ENCODE assay signal across 8 cellular contexts in the genomic region with DNA sequence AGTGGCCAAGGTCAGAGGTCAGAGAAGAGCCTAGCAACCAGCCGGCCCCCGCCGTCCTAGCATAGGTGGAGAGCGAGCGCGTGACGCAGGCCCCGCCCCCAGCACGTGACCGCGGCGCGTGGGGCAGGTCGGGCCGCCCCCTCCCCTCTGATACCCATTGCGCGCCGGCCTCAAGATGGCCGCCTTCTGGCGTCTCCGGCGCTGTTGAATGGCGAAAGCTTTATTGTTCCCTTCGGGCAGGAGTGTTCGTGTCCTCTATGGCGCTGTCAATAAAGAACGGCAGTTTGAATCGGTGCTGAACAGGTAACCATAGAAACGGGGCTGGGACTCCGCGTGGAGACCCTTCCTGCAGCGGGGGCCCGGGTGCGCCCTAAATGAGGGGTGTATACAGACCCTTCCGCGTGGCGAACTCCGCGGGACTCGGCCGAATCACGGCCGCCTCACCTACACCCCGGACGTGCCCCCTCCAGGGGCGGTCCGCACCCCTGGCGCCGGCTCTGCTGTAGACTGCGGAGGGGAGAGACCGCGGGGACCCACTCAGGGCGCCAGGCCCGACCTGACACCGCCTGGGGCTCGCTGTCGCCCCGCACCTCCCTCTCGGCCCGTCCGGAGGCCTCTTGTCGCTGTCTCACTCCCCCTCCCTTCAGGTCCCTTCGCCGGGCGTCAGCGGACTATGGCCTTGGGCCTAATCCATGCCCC. TPM values are rescaled to one million over a fixed set of nuclear protein-coding genes. Genes with fewer than 3 reads are reported as not detected.
DNase-seq lines count a peak whose midpoint lies in the region; ATAC-seq, FAIRE-seq and TF ChIP-seq lines count a peak whose summit lies in the region.

TSS of gene ZBTB40 (plus strand) at position 150 of the 699 bp plus-strand sequence. CDS start 38,098 bp downstream, outside the sequence.

- H3K27ac Mint-ChIP-seq in type B pancreatic cell, result peak within 1 kb of the TSS; percentile 94

- H3K27me3 ChIP-seq in heart right ventricle, result no peaks in the 10 kb centered on the region

- ATAC-seq in HG02840 (IDR thresholded peaks at IDR 0.05; ENCODE audit: low FRiP score, unreplicated experiment) (peak; percentile 80), heart right ventricle (peak; percentile 96 to 99 (median 98))

- H3K4me3 ChIP-seq in heart right ventricle, result peak within 1 kb of the TSS; percentile 64 to 99 (median 92)

- TF ChIP-seq POLR2A in GM12891 (IDR thresholded peaks at IDR 0.05; ENCODE audit: low read depth, low read length), result peak; percentile 46; the same call in 1 of the 2 replicates

- H3K4me1 ChIP-seq in heart right ventricle, result peaks cover 3 to 63% (median 38%) of the 10 kb centered on the region in 9 donors

- peak within 1 kb of the TSS; percentile 77 to 99 (median 97) for H3K27ac ChIP-seq in heart right ventricle

- H3K4me3 Mint-ChIP-seq in type B pancreatic cell, result peak within 1 kb of the TSS; percentile 93

- peak; percentile 91 for DNase-seq in GM12891 (ENCODE audit: insufficient read length, low spot score)
- DNase-seq in NCI-H1436 treated with DMSO at 0.1 percent for 48 hours (lab: John Stamatoyannopoulos, UW), result peak; percentile 80
- DNase-seq in T-helper 1 cell, result peak; percentile 86 to 96 (median 92)
- DNase-seq in amniotic epithelial cell (ENCODE audit: low read depth), result peak; percentile 99
- DNase-seq in heart right ventricle, result peak; percentile 96 to 98
- DNase-seq in posterior cingulate gyrus, result peak; percentile 92 to 99 (median 96)
- DNase-seq in type B pancreatic cell (ENCODE audit: extremely low spot score, unreplicated experiment), result peak; percentile 98

- H3K9me3 ChIP-seq in heart right ventricle, result no peaks in the 10 kb centered on the region

- TF ChIP-seq CTCF in heart right ventricle (IDR thresholded peaks at IDR 0.05) (peak in 2 of 9 donors; percentile 2 to 4), type B pancreatic cell (conservative IDR thresholded peaks at IDR 0.05) (no peak)

- H3K4me1 Mint-ChIP-seq in type B pancreatic cell (ENCODE audit: unreplicated experiment), result peaks cover 53% of the 10 kb centered on the region

- intact Hi-C loops in heart right ventricle (cut with DNase I), result loop anchor here in 1 of 10 donors (5.0 kb wide), 1 partner anchor 40 kb away; no protein-coding TSS in a partner anchor
- intact Hi-C loops in posterior cingulate gyrus (cut with DNase I), result no loop called here

- no peaks in the 10 kb centered on the region for H3K9me3 Mint-ChIP-seq in type B pancreatic cell

- peak; percentile 96 for FAIRE-seq in GM12891 (lab: Jason Lieb, UNC)

- no peaks in the 10 kb centered on the region for H3K36me3 Mint-ChIP-seq in type B pancreatic cell

- no peaks in the 10 kb centered on the region for H3K36me3 ChIP-seq in heart right ventricle

- WGBS in heart right ventricle, 2 donors, result 0 to 1% methylated on average over 63 to 66 of the region's 66 CpGs

- no peaks in the 10 kb centered on the region for H3K27me3 Mint-ChIP-seq in type B pancreatic cell

TF ChIP-seq in GM12891, 5 proteins besides CTCF, POLR2A, EP300 and RAD21:
- TF ChIP-seq SPI1 (IDR thresholded peaks at IDR 0.05; ENCODE audit: low read depth, low read length) (no peak), POLR2AphosphoS5 (IDR thresholded peaks at IDR 0.05; ENCODE audit: low read depth, low read length) (0 out of 2 replicates have a peak, but pooled peaks have one; percentile 21), TAF1 (IDR thresholded peaks at IDR 0.05; ENCODE audit: low read depth, low read length) (peak; percentile 53; the same call in 1 of the 2 replicates), PAX5 (IDR thresholded peaks at IDR 0.05; ENCODE audit: insufficient read depth, low read length, severe bottlenecking) (no peak), POU2F2 (IDR thresholded peaks at IDR 0.05; ENCODE audit: low read depth, low read length) (peak; percentile 82; the same call in 1 of the 2 replicates)
TF ChIP-seq in GM12891: peak in this region for 3.

RNA-seq across cellular contexts. Expression of gene ZBTB40, which starts in this region (rescaled TPM):
- polyA plus RNA-seq in GM12891 (2012; ENCODE audit: low read depth, missing spikeins), result 5.3 TPM
- total RNA-seq in heart right ventricle (10 to 100 TPM in 9 of 10 donors, 1 to 10 TPM in 1; 8.5 to 18.2 (median 14.2) TPM), type B pancreatic cell (ENCODE audit: low replicate concordance) (26.9 and 27.3 TPM in 2 replicates)
- 1 to 10 TPM; 3.2 to 6.4 TPM for polyA plus RNA-seq in heart right ventricle

Comparison
In these comparisons a context has a peak if more than half of its experiments do, and no peak if none do; other contexts are left out.
1. Peak in every context shown above with its lines: DNase-seq, ATAC-seq, H3K4me3 ChIP-seq and H3K27ac ChIP-seq.